9 cellular contexts compared by ENCODE assay signal in the genomic region with DNA sequence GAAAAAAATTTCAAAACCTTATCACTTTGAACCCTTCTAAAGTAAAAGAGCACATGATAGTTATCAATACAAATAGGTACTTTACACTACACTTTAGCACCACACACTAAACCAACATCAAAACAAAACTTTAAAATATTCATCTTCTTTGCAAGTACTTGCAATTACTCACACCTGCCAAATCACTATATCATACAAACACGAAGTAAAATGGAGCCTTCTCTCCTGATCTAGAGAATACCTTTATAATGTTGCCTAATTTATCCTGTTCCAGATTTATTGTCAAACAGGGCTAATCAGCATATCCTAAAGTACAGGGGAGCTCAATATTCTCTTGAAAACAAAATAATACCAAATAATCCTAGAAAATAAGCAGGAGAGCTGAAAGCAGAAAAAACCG. TPM values are rescaled to one million over a fixed set of nuclear protein-coding genes. Genes with fewer than 3 reads are reported as not detected.
A peak's percentile ranks its signal among the peaks of the same experiment; 100 is the strongest.
DNase-seq lines count a peak whose midpoint lies in the region; ATAC-seq and TF ChIP-seq lines count a peak whose summit lies in the region.
"Had no signal": no experiment of that assay in that cellular context is flagged by ENCODE, and none has a peak within 500 bp of the region (broad histone marks: within the 10 kb centered on the region; RNA-seq: fewer than 3 reads in every experiment).

No MANE protein-coding gene starts in this region.

- H3K9me3 ChIP-seq in Peyer's patch: no peaks in the 10 kb centered on the region
- H3K9me3 ChIP-seq in endodermal cell (ENCODE audit: control insufficient read depth, low read length): no peaks in the 10 kb centered on the region

- H3K27me3 ChIP-seq in Peyer's patch (no peaks in the 10 kb centered on the region), endodermal cell (ENCODE audit: control insufficient read depth, insufficient read depth, low read length, poor library complexity, severe bottlenecking) (no peaks in the 10 kb centered on the region)

- 76 to 94% methylated on average over 2 of the region's 2 CpGs for WGBS in endodermal cell (ENCODE audit: insufficient coverage in 1 of 2, insufficient read length in 1 of 2), 2 experiments

- H3K4me1 ChIP-seq in Peyer's patch (peaks cover 0 to 44% (median 2%) of the 10 kb centered on the region in 4 donors), endodermal cell (ENCODE audit: control insufficient read depth, insufficient read depth, low read length) (peaks cover 7% of the 10 kb centered on the region)

- no peak overlapping the region for H3K9ac ChIP-seq in endodermal cell (ENCODE audit: extremely low read depth, low read length, poor library complexity, severe bottlenecking)

- H3K4me3 ChIP-seq in Peyer's patch (peak overlapping the region in 2 of 4 donors; percentile 12 to 90), endodermal cell (ENCODE audit: low read length) (peak overlapping the region; percentile 98)

- no peak for TF ChIP-seq POLR2A in Peyer's patch (IDR thresholded peaks at IDR 0.05)

- H3K27ac ChIP-seq in Peyer's patch (peak overlapping the region in 3 of 4 donors; percentile 96 to 99 (median 96)), endodermal cell (ENCODE audit: low read depth, low read length) (no peak overlapping the region)

- in situ Hi-C loops in G401 (cut with HindIII; ENCODE audit: low sequenced_read_pairs): no loop called here

- peaks cover 34% of the 10 kb centered on the region for H3K4me1 Mint-ChIP-seq in endodermal cell
- peaks cover 22% of the 10 kb centered on the region for H3K4me1 Mint-ChIP-seq in progenitor cell of endocrine pancreas (ENCODE audit: low read depth)

- peaks cover 2% of the 10 kb centered on the region for H3K36me3 Mint-ChIP-seq in endodermal cell (ENCODE audit: low read depth)
- H3K36me3 Mint-ChIP-seq in progenitor cell of endocrine pancreas (ENCODE audit: insufficient read depth): no peaks in the 10 kb centered on the region

- peak overlapping the region; percentile 94 for H3K4me3 Mint-ChIP-seq in endodermal cell
- peak overlapping the region; percentile 48 for H3K4me3 Mint-ChIP-seq in progenitor cell of endocrine pancreas (ENCODE audit: low read depth)

- TF ChIP-seq CTCF in Peyer's patch (IDR thresholded peaks at IDR 0.05) (no peak), endodermal cell (conservative IDR thresholded peaks at IDR 0.05) (no peak), progenitor cell of endocrine pancreas (IDR thresholded peaks at IDR 0.05; ENCODE audit: unreplicated experiment) (no peak)

- H3K27ac Mint-ChIP-seq in endodermal cell (no peak overlapping the region), progenitor cell of endocrine pancreas (peak overlapping the region; percentile 61)

- DNase-seq in G401 (ENCODE audit: low spot score) (peak; percentile 23), Peyer's patch (no peak), endodermal cell (no peak), progenitor cell of endocrine pancreas (ENCODE audit: low spot score, unreplicated experiment) (no peak), SKM-1 treated with dmso at 0.1 percent for 144 hours (lab: John Stamatoyannopoulos, UW; ENCODE audit: unreplicated experiment) (no peak), HT-29 (ENCODE audit: low spot score) (no peak)
- DNase-seq: NCI-H2081 treated with DMSO at 0.1 percent for 48 hours had no signal

- ATAC-seq in HG02870 (IDR thresholded peaks at IDR 0.05; ENCODE audit: unreplicated experiment) (no peak), HG03342 (IDR thresholded peaks at IDR 0.05; ENCODE audit: unreplicated experiment) (no peak)

- no peaks in the 10 kb centered on the region for H3K36me3 ChIP-seq in Peyer's patch
- H3K36me3 ChIP-seq in endodermal cell (ENCODE audit: control insufficient read depth, insufficient read depth, low read length): peaks cover 14% of the 10 kb centered on the region

- H3K27me3 Mint-ChIP-seq in endodermal cell (ENCODE audit: insufficient read depth) (no peaks in the 10 kb centered on the region), progenitor cell of endocrine pancreas (no peaks in the 10 kb centered on the region)

- H3K9me3 Mint-ChIP-seq in endodermal cell (no peaks in the 10 kb centered on the region), progenitor cell of endocrine pancreas (ENCODE audit: low read depth) (no peaks in the 10 kb centered on the region)

RNA-seq across cellular contexts. Expression of a gene that starts 3.0 kb away (rescaled TPM):
- total RNA-seq in G401 (2014; rRNA removed; shearing (Covaris generic)): 68.6 and 69.0 TPM in 2 replicates
- total RNA-seq in Peyer's patch (10 to 100 TPM; 12.1 to 85.8 (median 23.6) TPM), endodermal cell (10 to 100 TPM; 50.2 to 50.4 TPM), progenitor cell of endocrine pancreas (56.6 and 62.7 TPM in 2 replicates)
- polyA plus RNA-seq in endodermal cell (2013, experiment 1 of 2): 77.2 TPM
- polyA plus RNA-seq in endodermal cell (2013, experiment 2 of 2): 75.5 TPM
- 14.3 and 14.4 TPM in 2 replicates for total RNA-seq in HT-29 (2014; rRNA removed; shearing (Covaris generic))

RNA-seq across cellular contexts. Expression of a gene that starts 56.7 kb away (rescaled TPM):
- total RNA-seq in G401 (2014; rRNA removed; shearing (Covaris generic)): 40.7 and 69.8 TPM in 2 replicates
- total RNA-seq in Peyer's patch: 10 to 100 TPM in 2 of 4 donors, 1 to 10 TPM in 2; 8.2 to 19.8 (median 10.8) TPM
- total RNA-seq in endodermal cell: 10 to 100 TPM; 38.0 to 44.4 TPM
- 46.3 TPM for polyA plus RNA-seq in endodermal cell (2013, experiment 1 of 2)
- polyA plus RNA-seq in endodermal cell (2013, experiment 2 of 2): 46.5 TPM
- 29.5 and 29.7 TPM in 2 replicates for total RNA-seq in progenitor cell of endocrine pancreas
- total RNA-seq in HT-29 (2014; rRNA removed; shearing (Covaris generic)): 3.2 and 3.7 TPM in 2 replicates
